Comparison of ENCODE assay signal across 16 cellular contexts in genomic region chr6:88867841-88868558, GRCh38.
DNase-seq lines count a peak whose midpoint lies in the region; ATAC-seq, FAIRE-seq and TF ChIP-seq lines count a peak whose summit lies in the region.
"Had no signal": no experiment of that assay in that cellular context is flagged by ENCODE, and none has a peak within 500 bp of the region (broad histone marks: within the 10 kb centered on the region; RNA-seq: fewer than 3 reads in every experiment).

No MANE protein-coding gene starts in this region.

- no peaks in the 10 kb centered on the region for H3K9me2 ChIP-seq in GM23248 (ENCODE audit: insufficient read depth)

- H3K9ac ChIP-seq in GM23248 (no peak overlapping the region), H1 (replicated peaks in 1 of 4; ENCODE audit: extremely low read depth in 1 of 4, low read depth in 3 of 4, low read length in 3 of 4) (no peak overlapping the region)
- H3K9ac ChIP-seq: neural progenitor cell had no signal

- no peak for TF ChIP-seq POLR2A in H1 (IDR thresholded peaks at IDR 0.05; ENCODE audit: control extremely low read depth in 1 of 2, low read depth in 2 of 2, low read length in 2 of 2)

- no peak overlapping the region for H3K56ac ChIP-seq in H1 (replicated peaks; ENCODE audit: insufficient read length, low read depth, low read length)

- H3K36me3 ChIP-seq in GM23248 (ENCODE audit: low read depth) (no peaks in the 10 kb centered on the region), H1 (ENCODE audit: control insufficient read depth in 2 of 4, insufficient read depth in 4 of 4, low read length in 3 of 4) (no peaks in the 10 kb centered on the region), osteoblast (ENCODE audit: insufficient read depth, low read length) (no peaks in the 10 kb centered on the region)
- H3K36me3 ChIP-seq: neural progenitor cell, suprapubic skin had no signal

- H3K9me3 ChIP-seq in GM23248 (ENCODE audit: low read depth) (no peaks in the 10 kb centered on the region), H1 (ENCODE audit: insufficient read depth in 2 of 2, low read depth in 1 of 2, low read length in 1 of 2) (no peaks in the 10 kb centered on the region), osteoblast (ENCODE audit: low read depth, low read length) (no peaks in the 10 kb centered on the region)
- H3K9me3 ChIP-seq: suprapubic skin had no signal

- no peaks in the 10 kb centered on the region for H4K20me1 ChIP-seq in GM23248 (ENCODE audit: insufficient read depth)
- H4K20me1 ChIP-seq in H1 (replicated peaks in 1 of 2; ENCODE audit: control insufficient read depth in 1 of 2, insufficient read depth in 2 of 2, low read length in 2 of 2) = no peaks in the 10 kb centered on the region
- no peaks in the 10 kb centered on the region for H4K20me1 ChIP-seq in osteoblast (ENCODE audit: insufficient read depth, low read length)

- no peak overlapping the region for H3K18ac ChIP-seq in H1 (ENCODE audit: extremely low read depth, low read length)

- H3K4me1 ChIP-seq in GM23248 (ENCODE audit: insufficient read depth) = peaks cover 31% of the 10 kb centered on the region
- H3K4me1 ChIP-seq in H1 (replicated peaks in 1 of 4; ENCODE audit: control insufficient read depth in 3 of 4, insufficient read depth in 4 of 4, low read length in 3 of 4) = no peaks in the 10 kb centered on the region
- H3K4me1 ChIP-seq in osteoblast (ENCODE audit: insufficient read depth, low read length) = peaks cover 33% of the 10 kb centered on the region
- H3K4me1 ChIP-seq: neural progenitor cell, suprapubic skin had no signal

- no peak for TF ChIP-seq RAD21 in H1 (IDR thresholded peaks at IDR 0.05 in 1 of 2, conservative IDR thresholded peaks at IDR 0.05 in 1 of 2; ENCODE audit: low read depth in 2 of 2, low read length in 2 of 2)

- CTCF ChIA-PET in H1 (lab: Charles Lee; ENCODE audit: partially characterized antibody) = interaction anchor here (0.6 to 0.7 kb wide), 2 partner anchors 64 to 935 kb away, joined by 3 read pairs; no protein-coding TSS in a partner anchor

- H3K4me2 ChIP-seq in GM23248 (ENCODE audit: unreplicated experiment) (peak overlapping the region; percentile 49), H1 (ENCODE audit: insufficient read depth in 1 of 2, low read depth in 2 of 2, low read length in 2 of 2) (no peak overlapping the region), osteoblast (ENCODE audit: insufficient read depth, low read length) (peak overlapping the region; percentile 53)
- H3K4me2 ChIP-seq: neural progenitor cell had no signal

- peak overlapping the region; percentile 33 for H3K27ac ChIP-seq in GM23248
- H3K27ac ChIP-seq in H1 (ENCODE audit: low read depth, low read length) = no peak overlapping the region
- peak overlapping the region; percentile 72 for H3K27ac ChIP-seq in osteoblast (ENCODE audit: low read depth, low read length)
- H3K27ac ChIP-seq: neural progenitor cell, suprapubic skin had no signal

- H3F3A ChIP-seq in GM23248 (ENCODE audit: insufficient read depth) = peaks cover 14% of the 10 kb centered on the region; the same call in 1 of the 2 replicates

- in situ Hi-C loops in GM23248 (cut with MboI) = loop anchor here (25.0 kb wide), 1 partner anchor 931 kb away; no protein-coding TSS in a partner anchor

- no peaks in the 10 kb centered on the region for H3K79me1 ChIP-seq in H1 (ENCODE audit: low read depth, low read length)

- no peak overlapping the region for H3K4ac ChIP-seq in H1 (replicated peaks; ENCODE audit: insufficient read length, low read depth, low read length)

- no peak overlapping the region for H2BK12ac ChIP-seq in H1 (ENCODE audit: low read depth, low read length)

- peaks cover 6% of the 10 kb centered on the region; the same call in 1 of the 2 replicates for H3K79me2 ChIP-seq in GM23248 (ENCODE audit: insufficient read depth)
- no peaks in the 10 kb centered on the region for H3K79me2 ChIP-seq in H1 (ENCODE audit: control insufficient read depth in 1 of 2, insufficient read depth in 2 of 2, low read length in 2 of 2)
- H3K79me2 ChIP-seq in osteoblast (ENCODE audit: insufficient read depth, low read length) = no peaks in the 10 kb centered on the region

- no peak overlapping the region for H4K5ac ChIP-seq in H1 (ENCODE audit: insufficient read length, low read depth, low read length)

- H2BK20ac ChIP-seq in H1 (ENCODE audit: low read length) = no peak overlapping the region

- H3K14ac ChIP-seq in H1 (ENCODE audit: insufficient read length) = no peak overlapping the region

- POLR2A ChIA-PET in H1 (lab: Charles Lee; ENCODE audit: partially characterized antibody) = no interaction called here

- no peak overlapping the region for H4K8ac ChIP-seq in H1 (ENCODE audit: extremely low read depth, insufficient read depth, low read length)

- no peak for TF ChIP-seq EP300 in H1 (IDR thresholded peaks at IDR 0.05; ENCODE audit: borderline replicate concordance in 1 of 2, low read depth in 2 of 2, low read length in 2 of 2)

- H2BK120ac ChIP-seq in H1 (replicated peaks; ENCODE audit: low read depth, low read length) = no peak overlapping the region

- DNase-seq in GM23248 (peak; percentile 76), NCI-H226 (peak; percentile 55), H1 (ENCODE audit: low read depth in 1 of 2, low spot score in 2 of 2) (no peak), osteoblast (ENCODE audit: insufficient read length, low spot score, missing footprints) (peak; percentile 35), NCI-H1092 treated with DMSO at 0.1 percent for 48 hours (lab: John Stamatoyannopoulos, UW) (no peak)
- DNase-seq in activated CD4-positive, alpha-beta T cell treated with anti-CD3 and anti-CD28 coated beads for 4 hours = no peak
- DNase-seq in activated CD8-positive, alpha-beta memory T cell treated with anti-CD3 and anti-CD28 coated beads, Interleukin-2, amount 50 U/mL, for 48 hours = no peak
- DNase-seq: activated CD4-positive, CD25-positive, alpha-beta regulatory T cell treated with anti-CD3 and anti-CD28 coated beads, Interleukin-2, amount 50 U/mL, for 72 hours; CD4-positive, CD25-positive, alpha-beta regulatory T cell; effector CD8-positive, alpha-beta T cell; left ventricle myocardium superior; MM.1S; small intestine had no signal

- TF ChIP-seq CTCF in H1 (IDR thresholded peaks at IDR 0.05; ENCODE audit: control extremely low read depth in 1 of 3, insufficient read depth in 1 of 3, low read depth in 1 of 3, low read length in 3 of 3) (no peak), osteoblast (IDR thresholded peaks at IDR 0.05; ENCODE audit: extremely low read depth, low read depth, low read length) (no peak)

- H2BK5ac ChIP-seq in H1 (ENCODE audit: low read depth, low read length) = no peak overlapping the region

- H2AK5ac ChIP-seq in H1 (ENCODE audit: low read depth, low read length) = no peak overlapping the region

- no peak overlapping the region for H2BK15ac ChIP-seq in H1 (ENCODE audit: low read length)

- no peak overlapping the region for H4K91ac ChIP-seq in H1 (replicated peaks; ENCODE audit: insufficient read length, low read length)

- H3K23ac ChIP-seq in H1 (ENCODE audit: insufficient read length) = no peak overlapping the region

- H3K27me3 ChIP-seq in GM23248 (replicated peaks; ENCODE audit: insufficient read depth) (no peaks in the 10 kb centered on the region), H1 (replicated peaks in 1 of 4; ENCODE audit: control insufficient read depth in 3 of 4, extremely low read depth in 1 of 4, insufficient read depth in 3 of 4, low read length in 3 of 4) (no peaks in the 10 kb centered on the region), osteoblast (ENCODE audit: insufficient read depth, low read length) (no peaks in the 10 kb centered on the region)
- H3K27me3 ChIP-seq: neural progenitor cell, suprapubic skin had no signal

- H2AFZ ChIP-seq in GM23248 (no peak overlapping the region; the same call in 1 of the 2 replicates), H1 (ENCODE audit: low read length) (no peak overlapping the region), osteoblast (ENCODE audit: low read length) (no peak overlapping the region)
- H2AFZ ChIP-seq: neural progenitor cell had no signal

- no peak for ATAC-seq in GM18519 (IDR thresholded peaks at IDR 0.05; ENCODE audit: low FRiP score, unreplicated experiment)
- ATAC-seq: left ventricle myocardium superior had no signal

- peak overlapping the region; percentile 2; the same call in 1 of the 2 replicates for H3K4me3 ChIP-seq in GM23248
- H3K4me3 ChIP-seq in H1 (ENCODE audit: extremely low read depth in 1 of 4, insufficient read depth in 2 of 4, low read depth in 3 of 4, low read length in 4 of 4) = no peak overlapping the region
- H3K4me3 ChIP-seq in osteoblast (ENCODE audit: insufficient read depth, low read length) = no peak overlapping the region
- H3K4me3 ChIP-seq: neural progenitor cell, suprapubic skin had no signal

- no peaks in the 10 kb centered on the region for H3K23me2 ChIP-seq in H1 (ENCODE audit: low read depth, low read length)

- whole genome bisulfite sequencing in GM23248 (ENCODE audit: low coverage in 1 of 2, low lambda C conversion rate in 2 of 2, missing lambda C conversion rate in 2 of 2), 2 experiments = 49 to 54% methylated on average over 2 of the region's 2 CpGs
- WGBS in H1 (ENCODE audit: extremely low coverage in 1 of 2, insufficient coverage in 1 of 2, insufficient read length in 1 of 2, insufficient replicate concordance in 2 of 2, low coverage in 1 of 2, low lambda C conversion rate in 2 of 2, missing lambda C conversion rate in 1 of 2), 2 experiments = 85% methylated on average over 2 of the region's 2 CpGs; no CpG with 5 or more reads in 1 of the 2 experiments

- no peak for FAIRE-seq in H1 (lab: Jason Lieb, UNC)

Comparison
In these comparisons a context has a peak if more than half of its experiments do, and no peak if none do; other contexts are left out.
1. DNase-seq: peak in GM23248 (single experiment), NCI-H226 (single experiment) and osteoblast (single experiment); none in H1 (0 of 2), NCI-H1092 treated with DMSO at 0.1 percent for 48 hours (single experiment), activated CD4-positive, alpha-beta T cell treated with anti-CD3 and anti-CD28 coated beads for 4 hours (0 of 2) and activated CD8-positive, alpha-beta memory T cell treated with anti-CD3 and anti-CD28 coated beads, Interleukin-2, amount 50 U/mL, for 48 hours (single experiment).
2. H3K4me2 ChIP-seq: peak in GM23248 (single experiment) and osteoblast (single experiment); none in H1 (0 of 2).